1 cellular context compared by ENCODE assay signal in the genomic region with DNA sequence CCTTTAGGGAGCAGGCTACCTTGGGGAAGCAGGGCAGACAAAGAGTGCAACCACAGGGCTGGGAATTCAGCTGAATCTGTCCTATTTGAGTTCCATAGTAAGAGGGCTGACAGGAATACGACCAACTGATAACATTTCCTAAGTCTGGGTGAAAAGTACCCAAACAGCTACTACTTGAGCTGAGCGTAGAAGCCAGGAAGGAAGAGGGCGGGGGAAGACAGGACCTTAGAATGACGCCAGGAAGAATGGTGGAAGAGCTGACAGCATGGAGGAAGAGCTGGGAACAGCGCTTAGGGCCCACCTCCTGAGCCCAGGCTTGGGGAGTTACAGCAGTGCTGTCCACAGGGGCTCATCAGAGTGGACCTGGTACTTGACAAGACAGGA.
TF ChIP-seq lines count a peak whose summit lies in the region.

No MANE protein-coding gene starts in this region.

TF ChIP-seq in SK-N-SH treated with all-trans-retinoic acid at 6 μM for 48 hours, 23 proteins besides CTCF, POLR2A, EP300 and RAD21 (continued from another document):
- TF ChIP-seq, protein P1, sequence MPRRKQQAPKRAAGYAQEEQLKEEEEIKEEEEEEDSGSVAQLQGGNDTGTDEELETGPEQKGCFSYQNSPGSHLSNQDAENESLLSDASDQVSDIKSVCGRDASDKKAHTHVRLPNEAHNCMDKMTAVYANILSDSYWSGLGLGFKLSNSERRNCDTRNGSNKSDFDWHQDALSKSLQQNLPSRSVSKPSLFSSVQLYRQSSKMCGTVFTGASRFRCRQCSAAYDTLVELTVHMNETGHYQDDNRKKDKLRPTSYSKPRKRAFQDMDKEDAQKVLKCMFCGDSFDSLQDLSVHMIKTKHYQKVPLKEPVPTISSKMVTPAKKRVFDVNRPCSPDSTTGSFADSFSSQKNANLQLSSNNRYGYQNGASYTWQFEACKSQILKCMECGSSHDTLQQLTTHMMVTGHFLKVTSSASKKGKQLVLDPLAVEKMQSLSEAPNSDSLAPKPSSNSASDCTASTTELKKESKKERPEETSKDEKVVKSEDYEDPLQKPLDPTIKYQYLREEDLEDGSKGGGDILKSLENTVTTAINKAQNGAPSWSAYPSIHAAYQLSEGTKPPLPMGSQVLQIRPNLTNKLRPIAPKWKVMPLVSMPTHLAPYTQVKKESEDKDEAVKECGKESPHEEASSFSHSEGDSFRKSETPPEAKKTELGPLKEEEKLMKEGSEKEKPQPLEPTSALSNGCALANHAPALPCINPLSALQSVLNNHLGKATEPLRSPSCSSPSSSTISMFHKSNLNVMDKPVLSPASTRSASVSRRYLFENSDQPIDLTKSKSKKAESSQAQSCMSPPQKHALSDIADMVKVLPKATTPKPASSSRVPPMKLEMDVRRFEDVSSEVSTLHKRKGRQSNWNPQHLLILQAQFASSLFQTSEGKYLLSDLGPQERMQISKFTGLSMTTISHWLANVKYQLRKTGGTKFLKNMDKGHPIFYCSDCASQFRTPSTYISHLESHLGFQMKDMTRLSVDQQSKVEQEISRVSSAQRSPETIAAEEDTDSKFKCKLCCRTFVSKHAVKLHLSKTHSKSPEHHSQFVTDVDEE (CRISPR knock-in tag; IDR thresholded peaks at IDR 0.05): no peak
- TF ChIP-seq CREB5 (CRISPR knock-in tag; IDR thresholded peaks at IDR 0.05; ENCODE audit: low read depth): no peak
- TF ChIP-seq ZFP3 (CRISPR knock-in tag; IDR thresholded peaks at IDR 0.05): no peak
- no peak for TF ChIP-seq GLIS3 (CRISPR knock-in tag; IDR thresholded peaks at IDR 0.05)
- no peak for TF ChIP-seq PATZ1 (CRISPR knock-in tag; IDR thresholded peaks at IDR 0.05; ENCODE audit: borderline replicate concordance)
